1 cellular context compared by ENCODE assay signal in the genomic region with DNA sequence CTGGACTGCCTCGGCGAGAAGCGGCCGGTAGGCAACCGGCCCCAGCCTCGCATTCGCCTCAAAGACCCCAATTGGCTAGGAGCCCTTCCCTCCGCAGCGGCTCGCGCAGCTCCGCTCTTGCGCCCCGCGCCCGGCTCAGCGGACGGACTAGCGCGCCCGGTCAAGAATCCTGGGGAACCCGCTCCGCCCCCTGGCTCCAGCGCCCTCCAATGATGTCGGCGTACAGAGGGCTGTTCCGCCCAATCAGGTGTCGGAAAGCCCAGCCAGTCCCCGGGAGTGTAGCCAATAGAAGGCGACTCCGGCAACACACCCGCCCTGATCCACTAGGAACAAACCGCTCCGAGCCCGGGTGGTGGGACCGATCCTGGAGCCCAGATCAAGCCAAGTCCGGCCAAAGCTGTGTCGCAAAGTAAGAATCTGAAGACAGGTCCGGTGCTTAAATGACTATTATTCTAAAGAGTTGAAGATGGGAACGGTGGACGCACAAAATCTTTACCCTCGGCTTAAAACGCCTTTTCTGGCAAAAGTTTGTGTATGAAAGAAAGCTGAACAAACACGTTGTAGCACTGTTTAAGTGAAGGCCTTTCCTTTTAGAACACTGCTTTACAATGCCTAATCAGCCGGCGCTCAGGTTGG.
TF ChIP-seq lines count a peak whose summit lies in the region.

No MANE protein-coding gene starts in this region.

TF ChIP-seq in liver, 16 proteins besides CTCF, POLR2A, EP300 and RAD21 (continued from another document):
- TF ChIP-seq, protein P1, sequence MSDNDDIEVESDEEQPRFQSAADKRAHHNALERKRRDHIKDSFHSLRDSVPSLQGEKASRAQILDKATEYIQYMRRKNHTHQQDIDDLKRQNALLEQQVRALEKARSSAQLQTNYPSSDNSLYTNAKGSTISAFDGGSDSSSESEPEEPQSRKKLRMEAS (IDR thresholded peaks at IDR 0.05): peak; percentile 14
- TF ChIP-seq FOXA1 (IDR thresholded peaks at IDR 0.05): no peak
- no peak for TF ChIP-seq GABPA (IDR thresholded peaks at IDR 0.05 in 1 of 2, conservative IDR thresholded peaks at IDR 0.05 in 1 of 2)
- TF ChIP-seq TAF1 (conservative IDR thresholded peaks at IDR 0.05): peak; percentile 63
